Comparison of ENCODE assay signal across 8 cellular contexts in the genomic region with DNA sequence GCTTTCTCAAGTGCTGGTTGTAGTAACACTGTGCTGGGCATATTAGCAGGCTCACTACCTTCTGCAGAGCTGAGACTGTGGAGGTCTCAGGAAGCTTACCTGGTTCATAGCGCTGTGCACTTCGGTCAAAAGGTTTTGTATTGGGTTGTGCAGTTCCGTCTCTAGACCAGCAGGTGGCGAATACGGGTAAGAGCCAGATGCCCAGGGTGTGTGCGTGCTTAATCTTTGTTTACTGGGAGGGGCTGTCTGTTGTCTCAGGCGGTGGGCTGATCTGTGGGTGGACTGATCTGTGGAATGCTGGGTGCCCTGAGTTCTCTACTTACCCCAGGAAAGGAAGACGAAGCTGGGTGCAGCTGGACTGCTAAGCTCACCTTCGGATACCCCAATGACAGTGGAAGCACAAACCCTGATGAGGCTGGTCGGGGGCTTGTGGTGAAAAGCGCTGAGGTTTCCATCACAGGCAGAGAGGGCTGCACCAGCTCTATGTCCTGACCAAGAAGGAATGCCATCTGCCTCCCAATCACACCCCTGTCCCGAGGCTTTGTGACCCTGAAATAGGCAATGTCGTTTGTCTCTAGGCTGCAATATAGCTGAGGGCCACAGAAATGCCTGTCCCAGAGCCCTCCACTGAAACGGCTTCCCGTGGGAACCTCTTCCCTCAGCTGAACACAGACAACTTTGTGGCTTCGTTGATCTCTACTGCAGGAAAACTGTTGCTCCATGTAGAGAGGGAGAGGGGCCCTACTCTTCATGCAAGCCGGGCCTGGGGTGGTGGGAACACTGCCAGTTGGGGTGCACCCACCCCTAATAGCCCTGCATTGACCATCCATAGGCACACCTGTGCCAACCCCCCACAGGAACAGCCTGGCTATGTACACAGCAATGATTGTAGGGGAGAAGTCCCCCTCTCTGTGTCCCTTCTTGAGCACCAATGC. TPM values are rescaled to one million over a fixed set of nuclear protein-coding genes. Genes with fewer than 3 reads are reported as not detected.
A peak's percentile ranks its signal among the peaks of the same experiment; 100 is the strongest.
DNase-seq lines count a peak whose midpoint lies in the region; ATAC-seq and TF ChIP-seq lines count a peak whose summit lies in the region.

No MANE protein-coding gene starts in this region.

- H3K36me3 ChIP-seq in ACC112 (ENCODE audit: insufficient read depth, low read length) (no peaks in the 10 kb centered on the region), liver (ENCODE audit: control insufficient read depth in 4 of 4, insufficient read depth in 3 of 4, low read depth in 1 of 4, low read length in 3 of 4) (no peaks in the 10 kb centered on the region)

- ATAC-seq in GM18520 (IDR thresholded peaks at IDR 0.05; ENCODE audit: unreplicated experiment): peak; percentile 52
- peak; percentile 90 for ATAC-seq in HG03280 (IDR thresholded peaks at IDR 0.05; ENCODE audit: unreplicated experiment)

- no peaks in the 10 kb centered on the region for H3K9me3 ChIP-seq in liver (ENCODE audit: control insufficient read depth in 4 of 4, low read length in 3 of 4)

- no peaks in the 10 kb centered on the region for H3K79me2 ChIP-seq in ACC112 (ENCODE audit: control insufficient read depth, insufficient read depth, low read length, unreplicated experiment)

- H2AFZ ChIP-seq in ACC112 (ENCODE audit: low read length, unreplicated experiment): peak overlapping the region; percentile 52

- peak; percentile 90 to 97 for TF ChIP-seq RAD21 in liver (IDR thresholded peaks at IDR 0.05)

- H3K4me1 ChIP-seq in ACC112 (ENCODE audit: control insufficient read depth, insufficient read depth, low read length, unreplicated experiment) (no peaks in the 10 kb centered on the region), liver (ENCODE audit: control insufficient read depth in 4 of 4, insufficient read depth in 4 of 4, low read length in 3 of 4) (peaks cover 0 to 8% (median 6%) of the 10 kb centered on the region in 4 donors)

- peak; percentile 86 for TF ChIP-seq CTCF in coronary artery (IDR thresholded peaks at IDR 0.05)
- TF ChIP-seq CTCF in liver (IDR thresholded peaks at IDR 0.05; ENCODE audit: low read depth, low read length, missing input control): peak; percentile 90

- 33% methylated on average over 17 of the region's 17 CpGs for WGBS in liver

- H3K27ac ChIP-seq in ACC112 (ENCODE audit: low read depth, low read length) (no peak overlapping the region), coronary artery (no peak overlapping the region), liver (ENCODE audit: low read depth in 1 of 2, low read length in 2 of 2) (no peak overlapping the region)

- H3K4me3 ChIP-seq in ACC112 (ENCODE audit: low read depth, low read length) (peak overlapping the region; percentile 35; the same call in 1 of the 2 replicates), coronary artery (peak overlapping the region; percentile 55), liver (ENCODE audit: low read depth in 1 of 3, low read length in 3 of 3) (no peak overlapping the region)

- H3K27me3 ChIP-seq in ACC112 (ENCODE audit: insufficient read depth, low read length) (no peaks in the 10 kb centered on the region), liver (ENCODE audit: control insufficient read depth in 4 of 4, insufficient read depth in 4 of 4, low read length in 3 of 4) (no peaks in the 10 kb centered on the region)

- H3K9ac ChIP-seq in liver (ENCODE audit: low read depth in 1 of 2, low read length in 2 of 2): no peak overlapping the region

- peak; percentile 51 for DNase-seq in NCI-H510A (lab: John Stamatoyannopoulos, UW)
- peak; percentile 77 for DNase-seq in activated CD4-positive, alpha-beta T cell treated with anti-CD3 and anti-CD28 coated beads for 48 hours
- no peak for DNase-seq in coronary artery (ENCODE audit: low spot score)
- peak; percentile 72 for DNase-seq in stimulated activated CD4-positive, alpha-beta T cell treated with anti-CD3 and anti-CD28 coated beads, Interleukin-4, amount 100 ng/mL, for 24 hours

TF ChIP-seq in liver, 16 proteins besides CTCF, POLR2A, EP300 and RAD21:
- TF ChIP-seq YY1 (IDR thresholded peaks at IDR 0.05) (no peak), SP1 (IDR thresholded peaks at IDR 0.05) (no peak), NR2F2 (IDR thresholded peaks at IDR 0.05) (no peak), HNF4G (IDR thresholded peaks at IDR 0.05) (no peak), JUND (IDR thresholded peaks at IDR 0.05) (no peak), FOXA2 (IDR thresholded peaks at IDR 0.05) (no peak), TAF1 (conservative IDR thresholded peaks at IDR 0.05) (no peak), EGR1 (IDR thresholded peaks at IDR 0.05; ENCODE audit: low read depth in 2 of 2) (no peak), GABPA (IDR thresholded peaks at IDR 0.05 in 1 of 2, conservative IDR thresholded peaks at IDR 0.05 in 1 of 2) (no peak), FOXA1 (IDR thresholded peaks at IDR 0.05) (no peak), RXRA (IDR thresholded peaks at IDR 0.05) (no peak), HNF4A (conservative IDR thresholded peaks at IDR 0.05) (no peak)
- TF ChIP-seq, protein P1, sequence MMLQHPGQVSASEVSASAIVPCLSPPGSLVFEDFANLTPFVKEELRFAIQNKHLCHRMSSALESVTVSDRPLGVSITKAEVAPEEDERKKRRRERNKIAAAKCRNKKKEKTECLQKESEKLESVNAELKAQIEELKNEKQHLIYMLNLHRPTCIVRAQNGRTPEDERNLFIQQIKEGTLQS (IDR thresholded peaks at IDR 0.05): no peak
- TF ChIP-seq, protein P2, sequence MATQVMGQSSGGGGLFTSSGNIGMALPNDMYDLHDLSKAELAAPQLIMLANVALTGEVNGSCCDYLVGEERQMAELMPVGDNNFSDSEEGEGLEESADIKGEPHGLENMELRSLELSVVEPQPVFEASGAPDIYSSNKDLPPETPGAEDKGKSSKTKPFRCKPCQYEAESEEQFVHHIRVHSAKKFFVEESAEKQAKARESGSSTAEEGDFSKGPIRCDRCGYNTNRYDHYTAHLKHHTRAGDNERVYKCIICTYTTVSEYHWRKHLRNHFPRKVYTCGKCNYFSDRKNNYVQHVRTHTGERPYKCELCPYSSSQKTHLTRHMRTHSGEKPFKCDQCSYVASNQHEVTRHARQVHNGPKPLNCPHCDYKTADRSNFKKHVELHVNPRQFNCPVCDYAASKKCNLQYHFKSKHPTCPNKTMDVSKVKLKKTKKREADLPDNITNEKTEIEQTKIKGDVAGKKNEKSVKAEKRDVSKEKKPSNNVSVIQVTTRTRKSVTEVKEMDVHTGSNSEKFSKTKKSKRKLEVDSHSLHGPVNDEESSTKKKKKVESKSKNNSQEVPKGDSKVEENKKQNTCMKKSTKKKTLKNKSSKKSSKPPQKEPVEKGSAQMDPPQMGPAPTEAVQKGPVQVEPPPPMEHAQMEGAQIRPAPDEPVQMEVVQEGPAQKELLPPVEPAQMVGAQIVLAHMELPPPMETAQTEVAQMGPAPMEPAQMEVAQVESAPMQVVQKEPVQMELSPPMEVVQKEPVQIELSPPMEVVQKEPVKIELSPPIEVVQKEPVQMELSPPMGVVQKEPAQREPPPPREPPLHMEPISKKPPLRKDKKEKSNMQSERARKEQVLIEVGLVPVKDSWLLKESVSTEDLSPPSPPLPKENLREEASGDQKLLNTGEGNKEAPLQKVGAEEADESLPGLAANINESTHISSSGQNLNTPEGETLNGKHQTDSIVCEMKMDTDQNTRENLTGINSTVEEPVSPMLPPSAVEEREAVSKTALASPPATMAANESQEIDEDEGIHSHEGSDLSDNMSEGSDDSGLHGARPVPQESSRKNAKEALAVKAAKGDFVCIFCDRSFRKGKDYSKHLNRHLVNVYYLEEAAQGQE (IDR thresholded peaks at IDR 0.05): no peak
- TF ChIP-seq, protein P3, sequence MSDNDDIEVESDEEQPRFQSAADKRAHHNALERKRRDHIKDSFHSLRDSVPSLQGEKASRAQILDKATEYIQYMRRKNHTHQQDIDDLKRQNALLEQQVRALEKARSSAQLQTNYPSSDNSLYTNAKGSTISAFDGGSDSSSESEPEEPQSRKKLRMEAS (IDR thresholded peaks at IDR 0.05): no peak
- TF ChIP-seq, protein P4, sequence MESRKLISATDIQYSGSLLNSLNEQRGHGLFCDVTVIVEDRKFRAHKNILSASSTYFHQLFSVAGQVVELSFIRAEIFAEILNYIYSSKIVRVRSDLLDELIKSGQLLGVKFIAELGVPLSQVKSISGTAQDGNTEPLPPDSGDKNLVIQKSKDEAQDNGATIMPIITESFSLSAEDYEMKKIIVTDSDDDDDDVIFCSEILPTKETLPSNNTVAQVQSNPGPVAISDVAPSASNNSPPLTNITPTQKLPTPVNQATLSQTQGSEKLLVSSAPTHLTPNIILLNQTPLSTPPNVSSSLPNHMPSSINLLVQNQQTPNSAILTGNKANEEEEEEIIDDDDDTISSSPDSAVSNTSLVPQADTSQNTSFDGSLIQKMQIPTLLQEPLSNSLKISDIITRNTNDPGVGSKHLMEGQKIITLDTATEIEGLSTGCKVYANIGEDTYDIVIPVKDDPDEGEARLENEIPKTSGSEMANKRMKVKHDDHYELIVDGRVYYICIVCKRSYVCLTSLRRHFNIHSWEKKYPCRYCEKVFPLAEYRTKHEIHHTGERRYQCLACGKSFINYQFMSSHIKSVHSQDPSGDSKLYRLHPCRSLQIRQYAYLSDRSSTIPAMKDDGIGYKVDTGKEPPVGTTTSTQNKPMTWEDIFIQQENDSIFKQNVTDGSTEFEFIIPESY (IDR thresholded peaks at IDR 0.05): no peak

RNA-seq across cellular contexts. Expression of gene FAM117B, which starts 45.9 kb away (rescaled TPM):
- 1 to 10 TPM; 2.9 to 3.4 TPM for total RNA-seq in liver
- polyA plus RNA-seq in liver: 1 to 10 TPM in 1 of 2 donors, under 1 TPM in 1; 0.65 to 1.8 TPM

Comparison
In these comparisons a context has a peak if more than half of its experiments do, and no peak if none do; other contexts are left out.
1. H3K4me3 ChIP-seq: peak in ACC112 (single experiment) and coronary artery (single experiment); none in liver (0 of 3).